Comparison of ENCODE assay signal across 26 cellular contexts in the genomic region with DNA sequence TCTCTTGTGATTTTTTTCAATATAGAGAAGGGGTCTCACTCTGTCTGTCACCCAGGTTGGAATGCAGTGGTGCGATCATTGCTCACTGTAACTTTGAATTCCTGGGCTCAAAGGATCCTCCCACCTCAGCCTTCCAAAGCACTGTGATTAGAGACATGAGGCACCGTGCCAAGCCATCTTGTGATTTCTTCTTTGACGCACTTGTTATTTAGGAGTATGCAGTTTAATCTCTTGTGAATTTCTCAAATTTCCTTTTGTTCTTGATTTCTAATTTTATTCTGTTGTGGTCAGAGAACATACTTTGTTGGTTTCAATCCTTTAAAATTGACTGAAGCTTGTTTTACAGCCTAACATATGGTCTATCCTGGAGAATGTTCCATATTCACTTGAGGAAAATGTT. TPM values are rescaled to one million over a fixed set of nuclear protein-coding genes. Genes with fewer than 3 reads are reported as not detected.
DNase-seq lines count a peak whose midpoint lies in the region; ATAC-seq, FAIRE-seq and TF ChIP-seq lines count a peak whose summit lies in the region.
"Had no signal": no experiment of that assay in that cellular context is flagged by ENCODE, and none has a peak within 500 bp of the region (broad histone marks: within the 10 kb centered on the region; RNA-seq: fewer than 3 reads in every experiment).

No MANE protein-coding gene starts in this region.

- H3K27me3 ChIP-seq in small intestine (ENCODE audit: control insufficient read depth in 2 of 2, insufficient read depth in 2 of 2, low read length in 2 of 2), result no peaks in the 10 kb centered on the region
- H3K27me3 ChIP-seq: adrenal gland, upper lobe of right lung had no signal

- in situ Hi-C loops in SK-MEL-5 (cut with HindIII; ENCODE audit: low pct_unique_long_range_greater_than_20kb, low sequenced_read_pairs), result no loop called here

- ATAC-seq in HG03196 (IDR thresholded peaks at IDR 0.05; ENCODE audit: unreplicated experiment), result no peak
- ATAC-seq: activated T-cell treated with anti-CD3 and anti-CD28 coated beads, Interleukin-2, amount 50 U/mL, for 4 hours; PC-3; psoas muscle; upper lobe of right lung had no signal

- no peak for TF ChIP-seq CTCF in HEK293 (tag by site-specific recombination; IDR thresholded peaks at IDR 0.05)
- no peak for TF ChIP-seq CTCF in fibroblast of the aortic adventitia (IDR thresholded peaks at IDR 0.05; ENCODE audit: insufficient read depth, low read length)

- H3K4me1 ChIP-seq in HEK293 (ENCODE audit: control insufficient read depth, insufficient read depth, low read length), result no peaks in the 10 kb centered on the region
- H3K4me1 ChIP-seq in small intestine (ENCODE audit: control insufficient read depth in 2 of 2, insufficient read depth in 1 of 2, low read depth in 1 of 2, low read length in 1 of 2), result no peaks in the 10 kb centered on the region
- H3K4me1 ChIP-seq: adrenal gland, psoas muscle, upper lobe of right lung had no signal

- CTCF ChIA-PET in HEK293 (lab: Yijun Ruan, JAX), result interaction anchor here (1.9 kb wide), 1 partner anchor 111 kb away, joined by 5 read pairs; no protein-coding TSS in a partner anchor

- H3K4me3 ChIP-seq in HEK293 (ENCODE audit: low read depth, low read length) (no peak overlapping the region), fibroblast of the aortic adventitia (ENCODE audit: low read depth, low read length) (no peak overlapping the region), small intestine (ENCODE audit: low read depth in 1 of 2, low read length in 2 of 2) (no peak overlapping the region)
- H3K4me3 ChIP-seq: adrenal gland, coronary artery, GM23248, psoas muscle, skin epidermis, upper lobe of right lung had no signal

- no peak for FAIRE-seq in small intestine (lab: Jason Lieb, UNC)
- FAIRE-seq: bronchial epithelial cell had no signal

- H3K9me3 ChIP-seq in HEK293 (ENCODE audit: control insufficient read depth, insufficient read depth, low read depth, low read length) (no peaks in the 10 kb centered on the region), small intestine (ENCODE audit: control insufficient read depth, low read depth) (no peaks in the 10 kb centered on the region)
- H3K9me3 ChIP-seq: adrenal gland, neutrophil, psoas muscle, upper lobe of right lung had no signal

- WGBS in small intestine, 3 donors, result 25 to 74% (median 59%) methylated on average over 3 of the region's 3 CpGs

- DNase-seq in SK-MEL-5 (ENCODE audit: low read depth, low spot score) (peak; percentile 79), fibroblast of the aortic adventitia (ENCODE audit: low read depth) (peak; percentile 84), small intestine (peak; percentile 10), cerebellum (ENCODE audit: low spot score) (no peak), NCI-H1417 treated with DMSO at 0.1 percent for 48 hours (lab: John Stamatoyannopoulos, UW) (no peak)
- DNase-seq: activated CD4-positive, alpha-beta T cell treated with anti-CD3 and anti-CD28 coated beads for 48 hours; activated naive CD4-positive, alpha-beta T cell; activated T-cell treated with anti-CD3 and anti-CD28 coated beads, Interleukin-2, amount 50 U/mL, for 4 hours; adrenal gland; CD4-positive, CD25-positive, alpha-beta regulatory T cell; effector memory CD4-positive, alpha-beta T cell; GM23248; HFFc6; hippocampal formation; NCI-H1436 treated with DMSO at 0.1 percent for 48 hours; PC-3; psoas muscle; upper lobe of right lung; WERI-Rb-1 had no signal

- POLR2A ChIA-PET in HEK293 (lab: Yijun Ruan, JAX), result no interaction called here

- H3K27ac ChIP-seq in HEK293 (ENCODE audit: extremely low read depth, low read depth, low read length) (no peak overlapping the region), small intestine (ENCODE audit: low read depth in 1 of 2, low read length in 1 of 2) (no peak overlapping the region)
- H3K27ac ChIP-seq: adrenal gland, coronary artery, GM23248, KMS-11, neutrophil, psoas muscle, skin epidermis, upper lobe of right lung, WERI-Rb-1 had no signal

- no peaks in the 10 kb centered on the region; a peak in 1 of 3 replicates for H3K36me3 ChIP-seq in HEK293 (ENCODE audit: control insufficient read depth in 2 of 2, insufficient read depth in 1 of 2, low read length in 2 of 2)
- H3K36me3 ChIP-seq in small intestine (ENCODE audit: control insufficient read depth in 2 of 2, insufficient read depth in 2 of 2, low read length in 2 of 2), result no peaks in the 10 kb centered on the region
- H3K36me3 ChIP-seq: adrenal gland, neutrophil, upper lobe of right lung, WERI-Rb-1 had no signal

TF ChIP-seq in HEK293, 187 proteins besides CTCF, POLR2A, EP300 and RAD21:
- TF ChIP-seq ZNF114 (tag by site-specific recombination; IDR thresholded peaks at IDR 0.05) (no peak), ZBTB17 (tag by site-specific recombination; IDR thresholded peaks at IDR 0.05) (no peak), WT1 (tag by site-specific recombination; IDR thresholded peaks at IDR 0.05) (peak; percentile 59)
- TF ChIP-seq, protein P1, sequence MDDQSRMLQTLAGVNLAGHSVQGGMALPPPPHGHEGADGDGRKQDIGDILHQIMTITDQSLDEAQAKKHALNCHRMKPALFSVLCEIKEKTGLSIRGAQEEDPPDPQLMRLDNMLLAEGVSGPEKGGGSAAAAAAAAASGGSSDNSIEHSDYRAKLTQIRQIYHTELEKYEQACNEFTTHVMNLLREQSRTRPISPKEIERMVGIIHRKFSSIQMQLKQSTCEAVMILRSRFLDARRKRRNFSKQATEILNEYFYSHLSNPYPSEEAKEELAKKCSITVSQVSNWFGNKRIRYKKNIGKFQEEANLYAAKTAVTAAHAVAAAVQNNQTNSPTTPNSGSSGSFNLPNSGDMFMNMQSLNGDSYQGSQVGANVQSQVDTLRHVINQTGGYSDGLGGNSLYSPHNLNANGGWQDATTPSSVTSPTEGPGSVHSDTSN (CRISPR knock-in tag; IDR thresholded peaks at IDR 0.05), result no peak
- TF ChIP-seq, protein P2, sequence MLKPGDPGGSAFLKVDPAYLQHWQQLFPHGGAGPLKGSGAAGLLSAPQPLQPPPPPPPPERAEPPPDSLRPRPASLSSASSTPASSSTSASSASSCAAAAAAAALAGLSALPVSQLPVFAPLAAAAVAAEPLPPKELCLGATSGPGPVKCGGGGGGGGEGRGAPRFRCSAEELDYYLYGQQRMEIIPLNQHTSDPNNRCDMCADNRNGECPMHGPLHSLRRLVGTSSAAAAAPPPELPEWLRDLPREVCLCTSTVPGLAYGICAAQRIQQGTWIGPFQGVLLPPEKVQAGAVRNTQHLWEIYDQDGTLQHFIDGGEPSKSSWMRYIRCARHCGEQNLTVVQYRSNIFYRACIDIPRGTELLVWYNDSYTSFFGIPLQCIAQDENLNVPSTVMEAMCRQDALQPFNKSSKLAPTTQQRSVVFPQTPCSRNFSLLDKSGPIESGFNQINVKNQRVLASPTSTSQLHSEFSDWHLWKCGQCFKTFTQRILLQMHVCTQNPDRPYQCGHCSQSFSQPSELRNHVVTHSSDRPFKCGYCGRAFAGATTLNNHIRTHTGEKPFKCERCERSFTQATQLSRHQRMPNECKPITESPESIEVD (tag by site-specific recombination; IDR thresholded peaks at IDR 0.05), result peak; percentile 61

RNA-seq across cellular contexts. Expression of a gene that starts 14.5 kb away (rescaled TPM):
- 153 and 154 TPM in 2 replicates for total RNA-seq in SK-MEL-5 (2014; rRNA removed; shearing (Covaris generic))
- polyA plus RNA-seq in SK-MEL-5 (2015; cell fraction: cytosol; rRNA removed), result 78.6 and 123 TPM in 2 replicates
- 164 and 168 TPM in 2 replicates for polyA plus RNA-seq in SK-MEL-5 (2015; cell fraction: nucleus; rRNA removed)
- 212 and 286 TPM in 2 replicates for total RNA-seq in fibroblast of the aortic adventitia (ENCODE audit: low replicate concordance)
- 10 to 100 TPM in 2 of 3 donors, 1 to 10 TPM in 1; 8.7 to 45.7 (median 15.7) TPM for polyA plus RNA-seq in small intestine
- 157 TPM for total RNA-seq in cerebellum

Comparison
In these comparisons a context has a peak if more than half of its experiments do, and no peak if none do; other contexts are left out.
1. DNase-seq: peak in SK-MEL-5 (single experiment), fibroblast of the aortic adventitia (single experiment) and small intestine (single experiment); none in cerebellum (single experiment) and NCI-H1417 treated with DMSO at 0.1 percent for 48 hours (single experiment).